1 cellular context compared by ENCODE assay signal in genomic region chr6:45378324-45378926, GRCh38.
TF ChIP-seq lines count a peak whose summit lies in the region.

No MANE protein-coding gene starts in this region.

TF ChIP-seq in HepG2, 621 proteins besides CTCF, POLR2A, EP300 and RAD21 (continued from another document and continues in another):
- TF ChIP-seq, protein P1, sequence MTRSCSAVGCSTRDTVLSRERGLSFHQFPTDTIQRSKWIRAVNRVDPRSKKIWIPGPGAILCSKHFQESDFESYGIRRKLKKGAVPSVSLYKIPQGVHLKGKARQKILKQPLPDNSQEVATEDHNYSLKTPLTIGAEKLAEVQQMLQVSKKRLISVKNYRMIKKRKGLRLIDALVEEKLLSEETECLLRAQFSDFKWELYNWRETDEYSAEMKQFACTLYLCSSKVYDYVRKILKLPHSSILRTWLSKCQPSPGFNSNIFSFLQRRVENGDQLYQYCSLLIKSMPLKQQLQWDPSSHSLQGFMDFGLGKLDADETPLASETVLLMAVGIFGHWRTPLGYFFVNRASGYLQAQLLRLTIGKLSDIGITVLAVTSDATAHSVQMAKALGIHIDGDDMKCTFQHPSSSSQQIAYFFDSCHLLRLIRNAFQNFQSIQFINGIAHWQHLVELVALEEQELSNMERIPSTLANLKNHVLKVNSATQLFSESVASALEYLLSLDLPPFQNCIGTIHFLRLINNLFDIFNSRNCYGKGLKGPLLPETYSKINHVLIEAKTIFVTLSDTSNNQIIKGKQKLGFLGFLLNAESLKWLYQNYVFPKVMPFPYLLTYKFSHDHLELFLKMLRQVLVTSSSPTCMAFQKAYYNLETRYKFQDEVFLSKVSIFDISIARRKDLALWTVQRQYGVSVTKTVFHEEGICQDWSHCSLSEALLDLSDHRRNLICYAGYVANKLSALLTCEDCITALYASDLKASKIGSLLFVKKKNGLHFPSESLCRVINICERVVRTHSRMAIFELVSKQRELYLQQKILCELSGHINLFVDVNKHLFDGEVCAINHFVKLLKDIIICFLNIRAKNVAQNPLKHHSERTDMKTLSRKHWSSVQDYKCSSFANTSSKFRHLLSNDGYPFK (CRISPR knock-in tag; IDR thresholded peaks at IDR 0.05; ENCODE audit: borderline replicate concordance) = no peak
- TF ChIP-seq ERF (CRISPR knock-in tag; IDR thresholded peaks at IDR 0.05) (no peak), NKX3-1 (CRISPR knock-in tag; IDR thresholded peaks at IDR 0.05) (no peak), ZBTB42 (CRISPR knock-in tag; IDR thresholded peaks at IDR 0.05) (0 out of 2 replicates have a peak, but pooled peaks have one; percentile 10), ZNF781 (CRISPR knock-in tag; IDR thresholded peaks at IDR 0.05; ENCODE audit: borderline replicate concordance, not compliant biosample characterization) (peak; percentile 12), ZFAT (CRISPR knock-in tag; conservative IDR thresholded peaks at IDR 0.05) (no peak), SOX6 (IDR thresholded peaks at IDR 0.05) (no peak), SOX6 (CRISPR knock-in tag; IDR thresholded peaks at IDR 0.05) (no peak), HES4 (CRISPR knock-in tag; IDR thresholded peaks at IDR 0.05; ENCODE audit: borderline replicate concordance) (no peak; the same call in 1 of the 2 replicates), SUZ12 (IDR thresholded peaks at IDR 0.05; ENCODE audit: low read depth, low read length) (no peak), ZNF776 (CRISPR knock-in tag; IDR thresholded peaks at IDR 0.05) (0 out of 2 replicates have a peak, but pooled peaks have one; percentile 33), ZNF777 (CRISPR knock-in tag; IDR thresholded peaks at IDR 0.05) (no peak), U2AF2 (IDR thresholded peaks at IDR 0.05; ENCODE audit: low read depth, low read length) (no peak), CSRNP1 (CRISPR knock-in tag; IDR thresholded peaks at IDR 0.05) (no peak; the same call in 1 of the 2 replicates), MYPOP (CRISPR knock-in tag; IDR thresholded peaks at IDR 0.05) (no peak), ZNF574 (CRISPR knock-in tag; IDR thresholded peaks at IDR 0.05) (no peak), BORCS8-MEF2B (CRISPR knock-in tag; IDR thresholded peaks at IDR 0.05) (no peak; the same call in 1 of the 2 replicates), SRY (CRISPR knock-in tag; IDR thresholded peaks at IDR 0.05) (no peak), GABPA (IDR thresholded peaks at IDR 0.05; ENCODE audit: low read depth, low read length) (no peak), GABPA (CRISPR knock-in tag; IDR thresholded peaks at IDR 0.05; ENCODE audit: low read depth) (no peak), ZNF75D (CRISPR knock-in tag; IDR thresholded peaks at IDR 0.05; ENCODE audit: borderline replicate concordance) (no peak), ZNF747 (CRISPR knock-in tag; IDR thresholded peaks at IDR 0.05; ENCODE audit: borderline replicate concordance) (no peak), ZNF24 (IDR thresholded peaks at IDR 0.05) (no peak), SPEN (CRISPR knock-in tag; IDR thresholded peaks at IDR 0.05; ENCODE audit: low read depth) (no peak), TMF1 (CRISPR knock-in tag; IDR thresholded peaks at IDR 0.05; ENCODE audit: low read depth) (no peak), ZNF749 (CRISPR knock-in tag; IDR thresholded peaks at IDR 0.05; ENCODE audit: borderline replicate concordance) (no peak), FOXJ3 (CRISPR knock-in tag; IDR thresholded peaks at IDR 0.05; ENCODE audit: borderline replicate concordance) (0 out of 2 replicates have a peak, but pooled peaks have one; percentile 2), PAF1 (CRISPR knock-in tag; IDR thresholded peaks at IDR 0.05) (no peak), PHF5A (CRISPR knock-in tag; IDR thresholded peaks at IDR 0.05; ENCODE audit: low read depth, unreplicated experiment) (no peak), HDAC2 (CRISPR knock-in tag; IDR thresholded peaks at IDR 0.05) (no peak), ZNF121 (CRISPR knock-in tag; IDR thresholded peaks at IDR 0.05) (peak; percentile 1; the same call in 1 of the 2 replicates), RXRA (CRISPR knock-in tag; IDR thresholded peaks at IDR 0.05) (no peak), ZFYVE20 (CRISPR knock-in tag; IDR thresholded peaks at IDR 0.05; ENCODE audit: borderline replicate concordance, low read depth) (no peak), ZNF724P (CRISPR knock-in tag; IDR thresholded peaks at IDR 0.05; ENCODE audit: borderline replicate concordance) (no peak), SETDB1 (CRISPR knock-in tag; IDR thresholded peaks at IDR 0.05; ENCODE audit: borderline replicate concordance) (no peak), NFIC (IDR thresholded peaks at IDR 0.05; ENCODE audit: low read length) (no peak)
- TF ChIP-seq, protein P2, sequence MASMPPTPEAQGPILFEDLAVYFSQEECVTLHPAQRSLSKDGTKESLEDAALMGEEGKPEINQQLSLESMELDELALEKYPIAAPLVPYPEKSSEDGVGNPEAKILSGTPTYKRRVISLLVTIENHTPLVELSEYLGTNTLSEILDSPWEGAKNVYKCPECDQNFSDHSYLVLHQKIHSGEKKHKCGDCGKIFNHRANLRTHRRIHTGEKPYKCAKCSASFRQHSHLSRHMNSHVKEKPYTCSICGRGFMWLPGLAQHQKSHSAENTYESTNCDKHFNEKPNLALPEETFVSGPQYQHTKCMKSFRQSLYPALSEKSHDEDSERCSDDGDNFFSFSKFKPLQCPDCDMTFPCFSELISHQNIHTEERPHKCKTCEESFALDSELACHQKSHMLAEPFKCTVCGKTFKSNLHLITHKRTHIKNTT (CRISPR knock-in tag; IDR thresholded peaks at IDR 0.05) = no peak
- TF ChIP-seq, protein P3, sequence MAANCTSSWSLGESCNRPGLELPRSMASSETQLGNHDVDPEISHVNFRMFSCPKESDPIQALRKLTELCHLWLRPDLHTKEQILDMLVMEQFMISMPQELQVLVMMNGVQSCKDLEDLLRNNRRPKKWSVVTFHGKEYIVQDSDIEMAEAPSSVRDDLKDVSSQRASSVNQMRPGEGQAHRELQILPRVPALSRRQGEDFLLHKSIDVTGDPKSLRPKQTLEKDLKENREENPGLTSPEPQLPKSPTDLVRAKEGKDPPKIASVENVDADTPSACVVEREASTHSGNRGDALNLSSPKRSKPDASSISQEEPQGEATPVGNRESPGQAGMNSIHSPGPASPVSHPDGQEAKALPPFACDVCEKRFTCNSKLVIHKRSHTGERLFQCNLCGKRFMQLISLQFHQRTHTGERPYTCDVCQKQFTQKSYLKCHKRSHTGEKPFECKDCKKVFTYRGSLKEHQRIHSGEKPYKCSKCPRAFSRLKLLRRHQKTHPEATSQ (CRISPR knock-in tag; IDR thresholded peaks at IDR 0.05; ENCODE audit: borderline replicate concordance) = no peak
- TF ChIP-seq, protein P4, sequence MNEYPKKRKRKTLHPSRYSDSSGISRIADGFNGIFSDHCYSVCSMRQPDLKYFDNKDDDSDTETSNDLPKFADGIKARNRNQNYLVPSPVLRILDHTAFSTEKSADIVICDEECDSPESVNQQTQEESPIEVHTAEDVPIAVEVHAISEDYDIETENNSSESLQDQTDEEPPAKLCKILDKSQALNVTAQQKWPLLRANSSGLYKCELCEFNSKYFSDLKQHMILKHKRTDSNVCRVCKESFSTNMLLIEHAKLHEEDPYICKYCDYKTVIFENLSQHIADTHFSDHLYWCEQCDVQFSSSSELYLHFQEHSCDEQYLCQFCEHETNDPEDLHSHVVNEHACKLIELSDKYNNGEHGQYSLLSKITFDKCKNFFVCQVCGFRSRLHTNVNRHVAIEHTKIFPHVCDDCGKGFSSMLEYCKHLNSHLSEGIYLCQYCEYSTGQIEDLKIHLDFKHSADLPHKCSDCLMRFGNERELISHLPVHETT (CRISPR knock-in tag; conservative IDR thresholded peaks at IDR 0.05) = no peak; the same call in 1 of the 2 replicates
- TF ChIP-seq, protein P5, sequence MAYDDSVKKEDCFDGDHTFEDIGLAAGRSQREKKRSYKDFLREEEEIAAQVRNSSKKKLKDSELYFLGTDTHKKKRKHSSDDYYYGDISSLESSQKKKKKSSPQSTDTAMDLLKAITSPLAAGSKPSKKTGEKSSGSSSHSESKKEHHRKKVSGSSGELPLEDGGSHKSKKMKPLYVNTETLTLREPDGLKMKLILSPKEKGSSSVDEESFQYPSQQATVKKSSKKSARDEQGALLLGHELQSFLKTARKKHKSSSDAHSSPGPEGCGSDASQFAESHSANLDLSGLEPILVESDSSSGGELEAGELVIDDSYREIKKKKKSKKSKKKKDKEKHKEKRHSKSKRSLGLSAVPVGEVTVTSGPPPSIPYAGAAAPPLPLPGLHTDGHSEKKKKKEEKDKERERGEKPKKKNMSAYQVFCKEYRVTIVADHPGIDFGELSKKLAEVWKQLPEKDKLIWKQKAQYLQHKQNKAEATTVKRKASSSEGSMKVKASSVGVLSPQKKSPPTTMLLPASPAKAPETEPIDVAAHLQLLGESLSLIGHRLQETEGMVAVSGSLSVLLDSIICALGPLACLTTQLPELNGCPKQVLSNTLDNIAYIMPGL (CRISPR knock-in tag; IDR thresholded peaks at IDR 0.05; ENCODE audit: borderline replicate concordance in 1 of 2, low read depth in 1 of 2) = no peak
- TF ChIP-seq, protein P6, sequence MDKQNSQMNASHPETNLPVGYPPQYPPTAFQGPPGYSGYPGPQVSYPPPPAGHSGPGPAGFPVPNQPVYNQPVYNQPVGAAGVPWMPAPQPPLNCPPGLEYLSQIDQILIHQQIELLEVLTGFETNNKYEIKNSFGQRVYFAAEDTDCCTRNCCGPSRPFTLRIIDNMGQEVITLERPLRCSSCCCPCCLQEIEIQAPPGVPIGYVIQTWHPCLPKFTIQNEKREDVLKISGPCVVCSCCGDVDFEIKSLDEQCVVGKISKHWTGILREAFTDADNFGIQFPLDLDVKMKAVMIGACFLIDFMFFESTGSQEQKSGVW (CRISPR knock-in tag; IDR thresholded peaks at IDR 0.05; ENCODE audit: borderline replicate concordance) = no peak
- TF ChIP-seq, protein P7, sequence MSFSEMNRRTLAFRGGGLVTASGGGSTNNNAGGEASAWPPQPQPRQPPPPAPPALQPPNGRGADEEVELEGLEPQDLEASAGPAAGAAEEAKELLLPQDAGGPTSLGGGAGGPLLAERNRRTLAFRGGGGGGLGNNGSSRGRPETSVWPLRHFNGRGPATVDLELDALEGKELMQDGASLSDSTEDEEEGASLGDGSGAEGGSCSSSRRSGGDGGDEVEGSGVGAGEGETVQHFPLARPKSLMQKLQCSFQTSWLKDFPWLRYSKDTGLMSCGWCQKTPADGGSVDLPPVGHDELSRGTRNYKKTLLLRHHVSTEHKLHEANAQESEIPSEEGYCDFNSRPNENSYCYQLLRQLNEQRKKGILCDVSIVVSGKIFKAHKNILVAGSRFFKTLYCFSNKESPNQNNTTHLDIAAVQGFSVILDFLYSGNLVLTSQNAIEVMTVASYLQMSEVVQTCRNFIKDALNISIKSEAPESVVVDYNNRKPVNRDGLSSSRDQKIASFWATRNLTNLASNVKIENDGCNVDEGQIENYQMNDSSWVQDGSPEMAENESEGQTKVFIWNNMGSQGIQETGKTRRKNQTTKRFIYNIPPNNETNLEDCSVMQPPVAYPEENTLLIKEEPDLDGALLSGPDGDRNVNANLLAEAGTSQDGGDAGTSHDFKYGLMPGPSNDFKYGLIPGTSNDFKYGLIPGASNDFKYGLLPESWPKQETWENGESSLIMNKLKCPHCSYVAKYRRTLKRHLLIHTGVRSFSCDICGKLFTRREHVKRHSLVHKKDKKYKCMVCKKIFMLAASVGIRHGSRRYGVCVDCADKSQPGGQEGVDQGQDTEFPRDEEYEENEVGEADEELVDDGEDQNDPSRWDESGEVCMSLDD (CRISPR knock-in tag; IDR thresholded peaks at IDR 0.05; ENCODE audit: borderline replicate concordance) = no peak
